Comparison of ENCODE assay signal across 9 cellular contexts in the genomic region with DNA sequence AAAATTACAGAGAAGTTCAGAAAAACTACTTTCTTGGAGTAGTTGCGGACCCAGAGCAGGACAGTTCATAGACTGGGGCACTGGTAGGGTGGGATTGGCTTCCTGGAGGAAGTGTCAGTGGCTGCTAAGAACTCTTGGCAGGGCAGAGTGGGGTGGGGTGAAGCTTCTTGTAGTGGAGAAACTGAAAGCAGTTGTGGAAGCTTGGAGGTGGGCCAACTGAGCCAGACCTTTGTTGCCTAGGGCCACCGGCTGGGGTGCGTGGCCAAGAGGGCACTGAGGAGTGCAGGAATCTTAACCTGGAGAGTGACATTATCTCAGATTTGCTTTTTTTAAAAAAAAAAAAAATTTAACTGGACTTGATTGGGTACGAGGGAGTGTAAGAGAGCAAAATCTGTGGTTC. TPM values are rescaled to one million over a fixed set of nuclear protein-coding genes. Genes with fewer than 3 reads are reported as not detected.
DNase-seq lines count a peak whose midpoint lies in the region; TF ChIP-seq lines count a peak whose summit lies in the region.
"Had no signal": no experiment of that assay in that cellular context is flagged by ENCODE, and none has a peak within 500 bp of the region (broad histone marks: within the 10 kb centered on the region; RNA-seq: fewer than 3 reads in every experiment).

No MANE protein-coding gene starts in this region.

- H3K4me2 ChIP-seq in trophoblast cell (ENCODE audit: low read length), result no peak overlapping the region

- peaks cover 2 to 6% of the 10 kb centered on the region in 2 experiments for H3K4me1 ChIP-seq in trophoblast cell (ENCODE audit: control insufficient read depth in 1 of 2, insufficient read depth in 2 of 2, low read length in 2 of 2)

- H2BK12ac ChIP-seq in trophoblast cell (ENCODE audit: low read length), result no peak overlapping the region

- H3K27me3 Mint-ChIP-seq in IgD-negative memory B cell (no peaks in the 10 kb centered on the region), glutamatergic neuron (ENCODE audit: unreplicated experiment) (peaks cover 12% of the 10 kb centered on the region)

- peak overlapping the region; percentile 54 for H2BK120ac ChIP-seq in trophoblast cell (ENCODE audit: insufficient read depth, low read length, poor library complexity)

- H3K36me3 ChIP-seq in trophoblast cell (ENCODE audit: control insufficient read depth in 1 of 2, insufficient read depth in 2 of 2, low read length in 2 of 2), result no peaks in the 10 kb centered on the region

- no peaks in the 10 kb centered on the region for H3K36me3 Mint-ChIP-seq in IgD-negative memory B cell
- no peaks in the 10 kb centered on the region for H3K36me3 Mint-ChIP-seq in glutamatergic neuron (ENCODE audit: unreplicated experiment)

- no peak overlapping the region for H2AFZ ChIP-seq in trophoblast cell (ENCODE audit: insufficient read depth, low read length, poor library complexity)

- peak overlapping the region; percentile 17 for H3K18ac ChIP-seq in trophoblast cell (ENCODE audit: low read length)

- H3K9ac ChIP-seq in trophoblast cell (ENCODE audit: low read length), result no peak overlapping the region

- no peak overlapping the region for H3K23ac ChIP-seq in trophoblast cell (ENCODE audit: low read length)

- H2BK5ac ChIP-seq in trophoblast cell (ENCODE audit: low read depth, low read length, poor library complexity), result peak overlapping the region; percentile 5

- H3K9me3 ChIP-seq in trophoblast cell (ENCODE audit: insufficient read depth, low read depth, low read length), result no peaks in the 10 kb centered on the region

- TF ChIP-seq CTCF in fibroblast of mammary gland (conservative IDR thresholded peaks at IDR 0.05; ENCODE audit: control insufficient read depth, insufficient read depth, low read depth, low read length), result no peak
- TF ChIP-seq CTCF in glutamatergic neuron (IDR thresholded peaks at IDR 0.05; ENCODE audit: partially characterized antibody, unreplicated experiment), result no peak

- H3K4ac ChIP-seq in trophoblast cell (ENCODE audit: low read depth, low read length), result no peak overlapping the region

- H2AK5ac ChIP-seq in trophoblast cell (ENCODE audit: low read length), result no peak overlapping the region

- no peak overlapping the region for H4K8ac ChIP-seq in trophoblast cell (ENCODE audit: low read depth, low read length)

- peaks cover 42 to 45% (median 43%) of the 10 kb centered on the region in 3 donors for H3K4me1 Mint-ChIP-seq in IgD-negative memory B cell
- peaks cover 14% of the 10 kb centered on the region for H3K4me1 Mint-ChIP-seq in glutamatergic neuron (ENCODE audit: low read depth, unreplicated experiment)

- peak overlapping the region; percentile 28 for H3K14ac ChIP-seq in trophoblast cell (ENCODE audit: low read length)

- H3K27ac ChIP-seq in trophoblast cell (ENCODE audit: low read depth, low read length), result peak overlapping the region; percentile 68

- no CpG with 5 or more reads among the region's 4 CpGs for WGBS in trophoblast cell (ENCODE audit: extremely low coverage, insufficient coverage, insufficient read length)

- H3K27ac Mint-ChIP-seq in IgD-negative memory B cell (peak overlapping the region; percentile 95 to 98 (median 97)), glutamatergic neuron (ENCODE audit: unreplicated experiment) (no peak overlapping the region)

- H4K12ac ChIP-seq in trophoblast cell (ENCODE audit: low read depth, low read length), result no peak overlapping the region

- peak overlapping the region; percentile 81 to 96 (median 92) for H3K4me3 Mint-ChIP-seq in IgD-negative memory B cell
- H3K4me3 Mint-ChIP-seq in glutamatergic neuron (ENCODE audit: unreplicated experiment), result no peak overlapping the region

- H3K4me3 ChIP-seq in fibroblast of mammary gland (ENCODE audit: control insufficient read depth, low read depth, low read length), result no peak overlapping the region
- no peak overlapping the region for H3K4me3 ChIP-seq in trophoblast cell (ENCODE audit: low read depth, low read length)

- DNase-seq in NOMO-1 treated with DMSO at 0.1 percent for 48 hours (lab: John Stamatoyannopoulos, UW; ENCODE audit: unreplicated experiment), result peak; percentile 7
- DNase-seq in NOMO-1 (lab: John Stamatoyannopoulos, UW; ENCODE audit: unreplicated experiment in 2 of 2), result no peak
- DNase-seq in activated CD8-positive, alpha-beta memory T cell treated with anti-CD3 and anti-CD28 coated beads, Interleukin-2, amount 50 U/mL, for 48 hours, result peak; percentile 63
- peak; percentile 49 for DNase-seq in fibroblast of mammary gland (ENCODE audit: low read depth)
- DNase-seq in trophoblast cell, result no peak
- no peak for DNase-seq in NCI-H2081 treated with DMSO at 0.1 percent for 48 hours (lab: John Stamatoyannopoulos, UW)
- DNase-seq in glutamatergic neuron, result no peak

- H3K79me1 ChIP-seq in trophoblast cell (ENCODE audit: low read length), result peaks cover 10% of the 10 kb centered on the region

- H3K27me3 ChIP-seq in trophoblast cell (ENCODE audit: insufficient read depth, low read length), result no peaks in the 10 kb centered on the region

- peak overlapping the region; percentile 76 for H4K91ac ChIP-seq in trophoblast cell (ENCODE audit: low read depth, low read length)

- H3K79me2 ChIP-seq in trophoblast cell (ENCODE audit: control insufficient read depth, insufficient read depth, low read length, poor library complexity), result peaks cover 3% of the 10 kb centered on the region

- H3K9me3 Mint-ChIP-seq in IgD-negative memory B cell (no peaks in the 10 kb centered on the region), glutamatergic neuron (ENCODE audit: unreplicated experiment) (peaks cover 15% of the 10 kb centered on the region)

RNA-seq across cellular contexts. Expression of a gene that starts 3.2 kb away (rescaled TPM):
- polyA plus RNA-seq in IgD-negative memory B cell, result 4.8 TPM
- polyA plus RNA-seq in trophoblast cell (2013), result 16.7 and 17.5 TPM in 2 replicates
- total RNA-seq in glutamatergic neuron (ENCODE audit: unreplicated experiment), result 13.6 TPM

RNA-seq across cellular contexts. Expression of a gene that starts 31.3 kb away (rescaled TPM):
- polyA plus RNA-seq in IgD-negative memory B cell, result 0.64 TPM
- not detected in 2 replicates for polyA plus RNA-seq in trophoblast cell (2013)
- not detected for total RNA-seq in glutamatergic neuron (ENCODE audit: unreplicated experiment)
- polyA plus RNA-seq: BJ had no signal

Comparison
In these comparisons a context has a peak if more than half of its experiments do, and no peak if none do; other contexts are left out.
1. DNase-seq: peak in NOMO-1 treated with DMSO at 0.1 percent for 48 hours (single experiment), activated CD8-positive, alpha-beta memory T cell treated with anti-CD3 and anti-CD28 coated beads, Interleukin-2, amount 50 U/mL, for 48 hours (single experiment) and fibroblast of mammary gland (single experiment); none in NOMO-1 (0 of 2), trophoblast cell (0 of 2), NCI-H2081 treated with DMSO at 0.1 percent for 48 hours (single experiment) and glutamatergic neuron (single experiment).